Comparison of ENCODE assay signal across 21 cellular contexts in genomic region chr7:95960706-95961244, GRCh38.
"Had no signal": no experiment of that assay in that cellular context is flagged by ENCODE, and none has a peak within 500 bp of the region (broad histone marks: within the 10 kb centered on the region; RNA-seq: fewer than 3 reads in every experiment).

No MANE protein-coding gene starts in this region.

- DNase-seq: activated CD4-positive, alpha-beta memory T cell treated with anti-CD3 and anti-CD28 coated beads, Interleukin-2, amount 10 ng/mL, durations not matched to agents 7 days and 5 days; activated CD4-positive, alpha-beta T cell treated with anti-CD3 and anti-CD28 coated beads for 36 hours; activated CD4-positive, alpha-beta T cell treated with anti-CD3 and anti-CD28 coated beads, Interleukin-2, amount 10 ng/mL, durations not matched to agents 24 days and 14 days; activated CD4-positive, CD25-positive, alpha-beta regulatory T cell; activated CD4-positive, CD25-positive, alpha-beta regulatory T cell treated with anti-CD3 and anti-CD28 coated beads, Interleukin-2, amount 50 U/mL, for 72 hours; activated CD8-positive, alpha-beta memory T cell treated with anti-CD3 and anti-CD28 coated beads, Interleukin-2, amount 50 U/mL, for 48 hours; activated gamma-delta T cell; activated naive CD4-positive, alpha-beta T cell; activated naive CD4-positive, alpha-beta T cell treated with anti-CD3 and anti-CD28 coated beads, Interleukin-2, amount 50 U/mL, for 16 hours; activated T-cell treated with anti-CD3 and anti-CD28 coated beads for 4 hours; activated T-cell treated with anti-CD3 and anti-CD28 coated beads, Interleukin-2, amount 50 U/mL, for 24 hours; activated T-cell treated with anti-CD3 and anti-CD28 coated beads, Interleukin-2, amount 50 U/mL, for 72 hours; amniotic stem cell; anterior cingulate cortex; brain microvascular endothelial cell; dorsolateral prefrontal cortex; effector memory CD4-positive, alpha-beta T cell; endodermal cell; foreskin fibroblast; head of caudate nucleus; hippocampal formation had no signal
